In the genomic region with DNA sequence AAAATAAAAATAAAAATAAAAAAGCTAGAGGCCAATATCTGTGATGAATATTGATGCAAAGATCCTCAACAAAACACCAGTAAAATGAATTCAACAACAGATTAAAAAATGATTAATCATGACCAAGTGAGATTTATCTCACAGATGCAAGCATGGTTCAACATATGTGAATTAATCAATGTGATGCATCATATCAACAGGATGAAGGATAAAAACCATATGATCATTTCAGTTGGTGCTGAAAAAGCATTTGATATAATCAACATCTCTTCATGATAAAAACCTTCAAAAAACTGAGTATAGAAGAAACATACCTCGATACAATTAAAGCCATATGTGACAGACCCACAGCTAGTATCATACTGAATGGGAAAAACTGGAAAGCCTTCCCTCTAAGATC, we compare ENCODE assay signal across 8 cellular contexts. TPM values are rescaled to one million over a fixed set of nuclear protein-coding genes. Genes with fewer than 3 reads are reported as not detected.
"Had no signal": no experiment of that assay in that cellular context is flagged by ENCODE, and none has a peak within 500 bp of the region (broad histone marks: within the 10 kb centered on the region; RNA-seq: fewer than 3 reads in every experiment).

No MANE protein-coding gene starts in this region.

- H3K4me1 Mint-ChIP-seq: H9 had no signal

- H3K4me3 Mint-ChIP-seq: H9 had no signal

- FAIRE-seq: H54, HTR-8/SVneo, K562 had no signal

- H2AFZ ChIP-seq: GM23248 had no signal

- H3K4me3 ChIP-seq: GM23248, K562 had no signal

- H3K27ac ChIP-seq: GM23248 had no signal

- H3K9ac ChIP-seq: GM23248 had no signal

- H3K27ac Mint-ChIP-seq: H9 had no signal

- ATAC-seq: K562 had no signal

- DNase-seq: GM23248, GOT3, H9, HCEC 1CT, IMR-90 had no signal

RNA-seq across cellular contexts. Expression of a gene that starts 39.9 kb away (rescaled TPM):
- total RNA-seq: K562 had no signal
- polyA plus RNA-seq: K562 had no signal
